Comparison of ENCODE assay signal across 8 cellular contexts in genomic region chr2:60553992-60554648, GRCh38. TPM values are rescaled to one million over a fixed set of nuclear protein-coding genes. Genes with fewer than 3 reads are reported as not detected.
A peak's percentile ranks its signal among the peaks of the same experiment; 100 is the strongest.
DNase-seq lines count a peak whose midpoint lies in the region; ATAC-seq lines count a peak whose summit lies in the region.

No MANE protein-coding gene starts in this region.

- H3K4me3 ChIP-seq in Jurkat, Clone E6-1 (ENCODE audit: low read length): peak overlapping the region; percentile 87

- H3K27me3 Mint-ChIP-seq in activated CD4-positive, alpha-beta T cell treated with anti-CD3 and anti-CD28 coated beads, Interleukin-2, amount 10 ng/mL, durations not matched to agents 7 days and 5 days: peaks cover 73% of the 10 kb centered on the region

- peaks cover 50% of the 10 kb centered on the region for H3K4me1 Mint-ChIP-seq in activated CD4-positive, alpha-beta T cell treated with anti-CD3 and anti-CD28 coated beads, Interleukin-2, amount 10 ng/mL, durations not matched to agents 7 days and 5 days

- no peaks in the 10 kb centered on the region for H3K9me3 Mint-ChIP-seq in activated CD4-positive, alpha-beta T cell treated with anti-CD3 and anti-CD28 coated beads, Interleukin-2, amount 10 ng/mL, durations not matched to agents 7 days and 5 days

- peak; percentile 17 for DNase-seq in activated CD4-positive, alpha-beta T cell treated with anti-CD3 and anti-CD28 coated beads, Interleukin-2, amount 10 ng/mL, durations not matched to agents 7 days and 5 days
- no peak for DNase-seq in activated CD4-positive, alpha-beta T cell treated with anti-CD3 and anti-CD28 coated beads for 1 hour
- DNase-seq in Jurkat, Clone E6-1 (ENCODE audit: low read depth, low spot score): no peak
- peak; percentile 40 to 48 for DNase-seq in activated T-cell treated with anti-CD3 and anti-CD28 coated beads, Interleukin-2, amount 50 U/mL, for 48 hours
- DNase-seq in cardiac septum (ENCODE audit: low spot score): peak; percentile 83
- DNase-seq in posterior cingulate gyrus: peak in 7 of 10 donors; percentile 31 to 85 (median 63)
- no peak for DNase-seq in HT-29 (ENCODE audit: low spot score)

- CTCF ChIA-PET in activated CD4-positive, alpha-beta T cell treated with anti-CD3 and anti-CD28 coated beads, Interleukin-2, amount 10 ng/mL, durations not matched to agents 7 days and 5 days (lab: Charles Lee): no interaction called here

- intact Hi-C loops in cardiac septum (cut with DNase I) (loop anchor here (5.0 to 10.0 kb wide), 4 partner anchors 117 to 1252 kb away; no protein-coding TSS in a partner anchor), posterior cingulate gyrus (cut with DNase I) (loop anchor here (5.0 to 10.0 kb wide), 2 partner anchors 259 to 1527 kb away; no protein-coding TSS in a partner anchor)

- no peak for ATAC-seq in HG02981 (IDR thresholded peaks at IDR 0.05; ENCODE audit: unreplicated experiment)

- peak overlapping the region; percentile 76 for H3K4me3 Mint-ChIP-seq in activated CD4-positive, alpha-beta T cell treated with anti-CD3 and anti-CD28 coated beads, Interleukin-2, amount 10 ng/mL, durations not matched to agents 7 days and 5 days

- POLR2A ChIA-PET in activated CD4-positive, alpha-beta T cell treated with anti-CD3 and anti-CD28 coated beads, Interleukin-2, amount 10 ng/mL, durations not matched to agents 7 days and 5 days (lab: Charles Lee): no interaction called here

- no peak overlapping the region for H3K27ac Mint-ChIP-seq in activated CD4-positive, alpha-beta T cell treated with anti-CD3 and anti-CD28 coated beads, Interleukin-2, amount 10 ng/mL, durations not matched to agents 7 days and 5 days

- no peaks in the 10 kb centered on the region for H3K36me3 Mint-ChIP-seq in activated CD4-positive, alpha-beta T cell treated with anti-CD3 and anti-CD28 coated beads, Interleukin-2, amount 10 ng/mL, durations not matched to agents 7 days and 5 days (ENCODE audit: low read depth)

RNA-seq across cellular contexts. Expression of gene BCL11A, which starts 0.7 kb away (rescaled TPM):
- under 1 TPM; 0.04 to 0.30 TPM for total RNA-seq in activated CD4-positive, alpha-beta T cell treated with anti-CD3 and anti-CD28 coated beads, Interleukin-2, amount 10 ng/mL, durations not matched to agents 7 days and 5 days
- 21.1 TPM for polyA plus RNA-seq in Jurkat, Clone E6-1 (2012; ENCODE audit: insufficient read depth, insufficient read length)
- total RNA-seq in cardiac septum: 16.9 TPM
- not detected in 2 replicates for total RNA-seq in HT-29 (2014; rRNA removed; shearing (Covaris generic))

Comparison
In these comparisons a context has a peak if more than half of its experiments do, and no peak if none do; other contexts are left out.
1. DNase-seq: peak in activated CD4-positive, alpha-beta T cell treated with anti-CD3 and anti-CD28 coated beads, Interleukin-2, amount 10 ng/mL, durations not matched to agents 7 days and 5 days (single experiment), activated T-cell treated with anti-CD3 and anti-CD28 coated beads, Interleukin-2, amount 50 U/mL, for 48 hours (2 of 2), cardiac septum (single experiment) and posterior cingulate gyrus (7 of 10); none in activated CD4-positive, alpha-beta T cell treated with anti-CD3 and anti-CD28 coated beads for 1 hour (single experiment), Jurkat, Clone E6-1 (single experiment) and HT-29 (single experiment).
2. RNA of gene BCL11A, which starts 0.7 kb away (total RNA-seq): 16.9 TPM in cardiac septum (single experiment); 0.04 to 0.30 TPM in activated CD4-positive, alpha-beta T cell treated with anti-CD3 and anti-CD28 coated beads, Interleukin-2, amount 10 ng/mL, durations not matched to agents 7 days and 5 days and not detected in HT-29; every median in the first group is over 10 times any median in the second.